Comparison of ENCODE assay signal across 28 cellular contexts in genomic region chr9:123167474-123167873, GRCh38.
"Had no signal": no experiment of that assay in that cellular context is flagged by ENCODE, and none has a peak within 500 bp of the region (broad histone marks: within the 10 kb centered on the region; RNA-seq: fewer than 3 reads in every experiment).

No MANE protein-coding gene starts in this region.

- H3K27ac Mint-ChIP-seq: activated CD4-positive, alpha-beta memory T cell treated with anti-CD3 and anti-CD28 coated beads, Interleukin-2, amount 10 ng/mL, durations not matched to agents 7 days and 5 days; activated CD4-positive, alpha-beta T cell treated with anti-CD3 and anti-CD28 coated beads for 36 hours; activated naive CD8-positive, alpha-beta T cell treated with anti-CD3 and anti-CD28 coated beads, Interleukin-2, amount 10 ng/mL, durations not matched to agents 7 days and 5 days; activated T-cell treated with anti-CD3 and anti-CD28 coated beads, Interleukin-2, amount 50 U/mL, for 72 hours; activated T-helper 2 cell treated with anti-CD3 and anti-CD28 coated beads, Interferon-gamma antibody, Interleukin-2, Interleukin-4, amounts not matched to agents 10 μg/mL and 5 μg/mL and 100 μg/mL, durations not matched to agents 14 hours and 24 hours and 36 hours; T-cell had no signal

- H3K9me3 Mint-ChIP-seq: activated CD4-positive, alpha-beta memory T cell treated with anti-CD3 and anti-CD28 coated beads, Interleukin-2, amount 10 ng/mL, durations not matched to agents 7 days and 5 days; activated naive CD8-positive, alpha-beta T cell treated with anti-CD3 and anti-CD28 coated beads, Interleukin-2, amount 10 ng/mL, durations not matched to agents 7 days and 5 days; activated T-cell treated with anti-CD3 and anti-CD28 coated beads, Interleukin-2, amount 50 U/mL, for 72 hours; activated T-helper 2 cell treated with anti-CD3 and anti-CD28 coated beads, Interferon-gamma antibody, Interleukin-2, Interleukin-4, amounts not matched to agents 10 μg/mL and 5 μg/mL and 100 μg/mL, durations not matched to agents 14 hours and 24 hours and 36 hours; IgD-negative memory B cell; T-cell had no signal

- DNase-seq: activated CD4-positive, alpha-beta memory T cell treated with anti-CD3 and anti-CD28 coated beads, Interleukin-2, amount 10 ng/mL, durations not matched to agents 7 days and 5 days; activated CD4-positive, alpha-beta T cell treated with anti-CD3 and anti-CD28 coated beads for 36 hours; activated CD4-positive, alpha-beta T cell treated with anti-CD3 and anti-CD28 coated beads, Interleukin-2, amount 50 U/mL, for 1 hour; activated gamma-delta T cell treated with Interleukin-2 at 50 U/mL for 16 hours; activated naive CD4-positive, alpha-beta T cell treated with anti-CD3 and anti-CD28 coated beads, Interleukin-2, amount 50 U/mL, for 16 hours; activated naive CD8-positive, alpha-beta T cell treated with anti-CD3 and anti-CD28 coated beads, Interleukin-2, amount 10 ng/mL, durations not matched to agents 7 days and 5 days; activated T-cell treated with anti-CD3 and anti-CD28 coated beads for 4 hours; activated T-cell treated with anti-CD3 and anti-CD28 coated beads, Interleukin-2, amount 50 U/mL, for 72 hours; adrenal gland; anterior cingulate cortex; caudate nucleus; colonic mucosa; KG1; MG63; NCI-H1048; NCI-H1436 treated with DMSO at 0.1 percent for 48 hours; NCI-H187 treated with DMSO at 0.1 percent for 48 hours; NCI-H2081 treated with DMSO at 0.1 percent for 48 hours; NCI-H2171 treated with DMSO at 0.1 percent for 48 hours; NCI-H510A treated with DMSO at 0.1 percent for 48 hours; NK-92 treated with Interleukin-12 subunit alpha and Interleukin-12 subunit beta, amount 100 ng/mL, for 24 hours; SIG-M5; T-cell; T-helper 2 cell; T1000 had no signal

- H3K4me3 Mint-ChIP-seq: activated CD4-positive, alpha-beta memory T cell treated with anti-CD3 and anti-CD28 coated beads, Interleukin-2, amount 10 ng/mL, durations not matched to agents 7 days and 5 days; activated CD4-positive, alpha-beta T cell treated with anti-CD3 and anti-CD28 coated beads for 36 hours; activated naive CD8-positive, alpha-beta T cell treated with anti-CD3 and anti-CD28 coated beads, Interleukin-2, amount 10 ng/mL, durations not matched to agents 7 days and 5 days; activated T-cell treated with anti-CD3 and anti-CD28 coated beads, Interleukin-2, amount 50 U/mL, for 72 hours; T-cell had no signal

- H3K4me1 Mint-ChIP-seq: activated CD4-positive, alpha-beta memory T cell treated with anti-CD3 and anti-CD28 coated beads, Interleukin-2, amount 10 ng/mL, durations not matched to agents 7 days and 5 days had no signal

- H3K27me3 ChIP-seq: adrenal gland, colonic mucosa, MG63 had no signal

- H3K27ac ChIP-seq: adrenal gland, colonic mucosa, VCaP had no signal

- H3K27me3 Mint-ChIP-seq: activated CD4-positive, alpha-beta memory T cell treated with anti-CD3 and anti-CD28 coated beads, Interleukin-2, amount 10 ng/mL, durations not matched to agents 7 days and 5 days; activated CD4-positive, alpha-beta T cell treated with anti-CD3 and anti-CD28 coated beads for 36 hours; activated naive CD8-positive, alpha-beta T cell treated with anti-CD3 and anti-CD28 coated beads, Interleukin-2, amount 10 ng/mL, durations not matched to agents 7 days and 5 days; IgD-negative memory B cell; T-cell had no signal

- H3K4me1 ChIP-seq: adrenal gland had no signal

- H3K4me3 ChIP-seq: adrenal gland, colonic mucosa, MG63 had no signal

- H3K9me3 ChIP-seq: adrenal gland, colonic mucosa, MG63 had no signal

- H3K36me3 ChIP-seq: adrenal gland, colonic mucosa, MG63 had no signal

- ATAC-seq: activated CD4-positive, alpha-beta T cell treated with anti-CD3 and anti-CD28 coated beads for 36 hours; activated T-cell treated with anti-CD3 and anti-CD28 coated beads, Interleukin-2, amount 50 U/mL, for 72 hours; T-cell had no signal
